ENCODE assay signal across 8 cellular contexts in the genomic region with DNA sequence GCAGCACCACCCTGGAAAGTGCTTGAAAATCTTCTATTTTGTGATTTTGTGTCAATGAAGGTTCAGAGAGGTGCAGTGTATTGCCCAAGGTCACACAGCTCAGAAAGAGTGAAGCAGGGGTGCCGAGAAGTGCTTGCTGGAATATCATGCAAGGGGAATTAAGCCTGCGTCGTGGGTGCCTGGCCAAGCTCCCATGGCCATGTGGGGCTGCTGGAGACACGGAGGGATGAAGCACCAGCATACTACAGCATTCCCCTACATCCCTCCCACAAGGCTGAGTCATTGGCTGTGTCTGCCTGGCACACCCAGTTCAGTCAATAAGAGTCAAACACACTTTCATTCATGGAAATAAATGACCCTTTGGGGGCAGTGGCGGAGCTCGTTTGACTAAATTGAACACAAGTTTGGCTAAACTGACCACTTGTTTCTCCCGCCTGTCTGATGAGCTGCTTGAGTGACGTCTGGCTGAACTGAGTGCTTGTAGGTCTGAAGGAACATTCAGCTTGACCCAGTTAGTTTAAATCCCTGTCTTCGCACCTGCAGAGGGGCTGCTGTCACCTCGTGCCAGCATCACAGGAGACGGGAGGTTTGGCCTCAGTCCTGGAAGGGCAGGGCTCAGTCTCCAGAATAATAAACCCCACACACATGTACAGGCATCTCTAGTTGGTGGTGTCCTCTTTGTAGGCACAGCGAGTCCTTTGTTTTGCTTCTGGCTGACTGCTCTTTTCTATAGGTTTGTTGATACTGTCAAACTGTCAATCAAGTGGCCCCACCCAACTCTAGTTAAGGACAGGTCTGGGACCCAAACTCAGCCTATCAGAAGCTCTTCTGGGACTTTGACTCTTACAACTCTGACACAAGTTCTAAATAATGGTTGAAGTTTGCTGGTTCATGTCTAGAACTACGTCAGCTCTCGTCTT. TPM values are rescaled to one million over a fixed set of nuclear protein-coding genes. Genes with fewer than 3 reads are reported as not detected.
DNase-seq lines count a peak whose midpoint lies in the region; ATAC-seq and TF ChIP-seq lines count a peak whose summit lies in the region.
"Had no signal": no experiment of that assay in that cellular context is flagged by ENCODE, and none has a peak within 500 bp of the region (broad histone marks: within the 10 kb centered on the region; RNA-seq: fewer than 3 reads in every experiment).

No MANE protein-coding gene starts in this region.

- no peak overlapping the region for H3K4me3 ChIP-seq in HFF-Myc (replicated peaks; ENCODE audit: low read depth, low read length)
- H3K4me3 ChIP-seq: lung had no signal

- ATAC-seq in left cardiac atrium (peak; percentile 53 to 87), GM18907 (IDR thresholded peaks at IDR 0.05; ENCODE audit: unreplicated experiment) (no peak)

- DNase-seq in HFF-Myc (ENCODE audit: extremely low read depth, low read depth) (peak; percentile 73), SW480 (ENCODE audit: low spot score) (peak; percentile 97), left cardiac atrium (peak; percentile 86), stromal cell of bone marrow (ENCODE audit: low read depth) (peak; percentile 87), DMS 273 treated with DMSO at 0.1 percent for 48 hours (lab: John Stamatoyannopoulos, UW) (no peak)
- no peak for DNase-seq in activated naive CD4-positive, alpha-beta T cell treated with Interleukin-2 at 50 U/mL for 16 hours

- intact Hi-C loops in left cardiac atrium (cut with DNase I): loop anchor here (5.0 kb wide), 2 partner anchors 39 to 49 kb away; no protein-coding TSS in a partner anchor

- no peak for TF ChIP-seq CTCF in HFF-Myc (IDR thresholded peaks at IDR 0.05; ENCODE audit: low read depth, low read length, missing control alignments)

RNA-seq across cellular contexts. Expression of gene TGM2, which starts 8.4 kb away (rescaled TPM):
- total RNA-seq in left cardiac atrium: 100 to 1,000 TPM; 383 to 695 TPM

Comparison
In these comparisons a context has a peak if more than half of its experiments do, and no peak if none do; other contexts are left out.
1. DNase-seq: peak in HFF-Myc (single experiment), SW480 (single experiment), left cardiac atrium (single experiment) and stromal cell of bone marrow (single experiment); none in DMS 273 treated with DMSO at 0.1 percent for 48 hours (single experiment) and activated naive CD4-positive, alpha-beta T cell treated with Interleukin-2 at 50 U/mL for 16 hours (single experiment).